In the genomic region with DNA sequence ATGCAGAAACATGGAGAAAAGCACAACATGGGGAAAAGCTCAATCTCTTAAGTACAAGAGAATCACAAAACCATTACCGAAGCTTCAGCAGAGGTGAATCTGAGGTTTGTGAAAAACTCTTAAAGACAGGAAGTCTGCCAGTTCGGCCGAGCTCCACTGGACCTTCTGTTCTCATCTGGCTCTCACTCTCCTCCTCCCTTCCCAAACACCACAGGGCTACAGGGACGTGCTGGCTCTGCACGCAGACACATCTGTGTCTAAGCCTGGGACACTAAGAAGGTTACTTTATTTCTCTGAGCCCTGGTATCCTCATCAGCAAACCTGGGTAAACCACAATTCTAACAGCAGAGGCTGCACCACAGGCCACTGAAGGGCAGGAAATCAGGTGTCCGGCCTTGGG, we compare ENCODE assay signal across 35 cellular contexts.
"Had no signal": no experiment of that assay in that cellular context is flagged by ENCODE, and none has a peak within 500 bp of the region (broad histone marks: within the 10 kb centered on the region; RNA-seq: fewer than 3 reads in every experiment).

No MANE protein-coding gene starts in this region.

- H3K4me2 ChIP-seq: hepatocyte, neural progenitor cell had no signal

- H3K4me3 Mint-ChIP-seq: activated CD4-positive, alpha-beta memory T cell treated with anti-CD3 and anti-CD28 coated beads for 36 hours; activated CD4-positive, alpha-beta T cell treated with anti-CD3 and anti-CD28 coated beads, Interleukin-2, amount 10 ng/mL, durations not matched to agents 24 days and 14 days; activated T-cell treated with anti-CD3 and anti-CD28 coated beads, Interleukin-2, amount 50 U/mL, for 4 hours; activated T-helper 17 cell treated with anti-CD3 and anti-CD28 coated beads, Interleukin-2, amount 50 U/mL, for 72 hours; natural killer cell; neural progenitor cell; stimulated activated memory B cell treated with anti-CD40 and anti-IgM and Interleukin-4, amounts not matched to agents 10 μg/mL and 1 μg/mL and 100 μg/mL, for 72 hours; stimulated activated naive CD8-positive, alpha-beta T cell treated with anti-CD3 and anti-CD28 coated beads, Interleukin-15, amount 100 ng/mL, for 72 hours; T-helper 1 cell treated with Interleukin-12 subunit alpha and Interleukin-12 subunit beta and Interleukin-4 antibody, amounts not matched to agents 30 μg/mL and 1 μg/mL, for 36 hours had no signal

- DNase-seq: activated CD4-positive, alpha-beta memory T cell treated with anti-CD3 and anti-CD28 coated beads for 36 hours; activated CD4-positive, alpha-beta T cell treated with anti-CD3 and anti-CD28 coated beads, Interleukin-2, amount 10 ng/mL, durations not matched to agents 24 days and 14 days; activated CD4-positive, CD25-positive, alpha-beta regulatory T cell treated with anti-CD3 and anti-CD28 coated beads, Interleukin-2, amount 50 U/mL, for 72 hours; activated gamma-delta T cell treated with Interleukin-2 at 50 U/mL for 16 hours; activated naive CD4-positive, alpha-beta T cell treated with anti-CD3 and anti-CD28 coated beads, Interleukin-2, amount 50 U/mL, for 16 hours; activated T-cell treated with anti-CD3 and anti-CD28 coated beads, Interleukin-2, amount 50 U/mL, for 4 hours; anterior cingulate cortex; effector CD8-positive, alpha-beta T cell; gastrocnemius medialis; glutamatergic neuron; mesendoderm; natural killer cell; occipital lobe; sigmoid colon; small intestine; stimulated activated CD4-positive, alpha-beta T cell treated with anti-CD3 and anti-CD28 coated beads, Interleukin-1b, Interleukin-23, amount 100 ng/mL, for 48 hours; stimulated activated CD4-positive, alpha-beta T cell treated with anti-CD3 and anti-CD28 coated beads, Interleukin-4, amount 100 ng/mL, for 4 hours; stimulated activated CD8-positive, alpha-beta memory T cell treated with anti-CD3 and anti-CD28 coated beads, Interleukin-4, amount 100 ng/mL, for 48 hours; stimulated activated naive CD8-positive, alpha-beta T cell treated with anti-CD3 and anti-CD28 coated beads, Interleukin-15, amount 100 ng/mL, for 72 hours; substantia nigra; SW 1271; T-helper 9 cell; tibial artery; upper lobe of right lung; WERI-Rb-1 had no signal

- H3K79me2 ChIP-seq: hepatocyte had no signal

- H3K4me1 Mint-ChIP-seq: activated CD4-positive, alpha-beta T cell treated with anti-CD3 and anti-CD28 coated beads, Interleukin-2, amount 10 ng/mL, durations not matched to agents 24 days and 14 days; activated T-helper 17 cell treated with anti-CD3 and anti-CD28 coated beads, Interleukin-2, amount 50 U/mL, for 72 hours; stimulated activated memory B cell treated with anti-CD40 and anti-IgM and Interleukin-4, amounts not matched to agents 10 μg/mL and 1 μg/mL and 100 μg/mL, for 72 hours; stimulated activated naive CD8-positive, alpha-beta T cell treated with anti-CD3 and anti-CD28 coated beads, Interleukin-15, amount 100 ng/mL, for 72 hours had no signal

- H3K4me1 ChIP-seq: neural progenitor cell, sigmoid colon, tibial artery, upper lobe of right lung had no signal

- H3K27me3 Mint-ChIP-seq: stimulated activated memory B cell treated with anti-CD40 and anti-IgM and Interleukin-4, amounts not matched to agents 10 μg/mL and 1 μg/mL and 100 μg/mL, for 72 hours had no signal

- H3K27ac Mint-ChIP-seq: activated CD4-positive, alpha-beta memory T cell treated with anti-CD3 and anti-CD28 coated beads for 36 hours; activated CD4-positive, alpha-beta T cell treated with anti-CD3 and anti-CD28 coated beads, Interleukin-2, amount 10 ng/mL, durations not matched to agents 24 days and 14 days; activated T-helper 17 cell treated with anti-CD3 and anti-CD28 coated beads, Interleukin-2, amount 50 U/mL, for 72 hours; natural killer cell; neural progenitor cell; stimulated activated memory B cell treated with anti-CD40 and anti-IgM and Interleukin-4, amounts not matched to agents 10 μg/mL and 1 μg/mL and 100 μg/mL, for 72 hours; T-helper 1 cell treated with Interleukin-12 subunit alpha and Interleukin-12 subunit beta and Interleukin-4 antibody, amounts not matched to agents 30 μg/mL and 1 μg/mL, for 36 hours had no signal

- H3K27ac ChIP-seq: gastrocnemius medialis, hepatocyte, neural progenitor cell, sigmoid colon, tibial artery, upper lobe of right lung, WERI-Rb-1 had no signal

- H3K36me3 ChIP-seq: gastrocnemius medialis, neural progenitor cell, sigmoid colon, tibial artery, upper lobe of right lung had no signal

- H3K9me3 ChIP-seq: gastrocnemius medialis, sigmoid colon, tibial artery, upper lobe of right lung had no signal

- ATAC-seq: activated T-cell treated with anti-CD3 and anti-CD28 coated beads, Interleukin-2, amount 50 U/mL, for 4 hours; activated T-helper 17 cell treated with anti-CD3 and anti-CD28 coated beads, Interleukin-2, amount 50 U/mL, for 72 hours; gastrocnemius medialis; stimulated activated memory B cell treated with anti-CD40 and anti-IgM and Interleukin-4, amounts not matched to agents 10 μg/mL and 1 μg/mL and 100 μg/mL, for 72 hours; stimulated activated naive CD8-positive, alpha-beta T cell treated with anti-CD3 and anti-CD28 coated beads, Interleukin-15, amount 100 ng/mL, for 72 hours; upper lobe of right lung had no signal

- H2AFZ ChIP-seq: hepatocyte, neural progenitor cell had no signal

- H3K27me3 ChIP-seq: gastrocnemius medialis, hepatocyte, neural progenitor cell, sigmoid colon, tibial artery, upper lobe of right lung had no signal

- H3K9me3 Mint-ChIP-seq: activated CD4-positive, alpha-beta memory T cell treated with anti-CD3 and anti-CD28 coated beads for 36 hours; activated CD4-positive, alpha-beta T cell treated with anti-CD3 and anti-CD28 coated beads, Interleukin-2, amount 10 ng/mL, durations not matched to agents 24 days and 14 days; activated T-cell treated with anti-CD3 and anti-CD28 coated beads, Interleukin-2, amount 50 U/mL, for 4 hours; activated T-helper 17 cell treated with anti-CD3 and anti-CD28 coated beads, Interleukin-2, amount 50 U/mL, for 72 hours; natural killer cell; neural progenitor cell; stimulated activated memory B cell treated with anti-CD40 and anti-IgM and Interleukin-4, amounts not matched to agents 10 μg/mL and 1 μg/mL and 100 μg/mL, for 72 hours; stimulated activated naive CD8-positive, alpha-beta T cell treated with anti-CD3 and anti-CD28 coated beads, Interleukin-15, amount 100 ng/mL, for 72 hours; T-helper 1 cell treated with Interleukin-12 subunit alpha and Interleukin-12 subunit beta and Interleukin-4 antibody, amounts not matched to agents 30 μg/mL and 1 μg/mL, for 36 hours had no signal

- H3K4me3 ChIP-seq: gastrocnemius medialis, hepatocyte, lung, neural progenitor cell, sigmoid colon, tibial artery, upper lobe of right lung had no signal

- H3K36me3 Mint-ChIP-seq: activated CD4-positive, alpha-beta memory T cell treated with anti-CD3 and anti-CD28 coated beads for 36 hours; natural killer cell; neural progenitor cell; stimulated activated memory B cell treated with anti-CD40 and anti-IgM and Interleukin-4, amounts not matched to agents 10 μg/mL and 1 μg/mL and 100 μg/mL, for 72 hours had no signal

- FAIRE-seq: bronchial epithelial cell, colon, keratinocyte, small intestine, TTC549 had no signal

- H3K9ac ChIP-seq: neural progenitor cell had no signal
